Comparison of ENCODE assay signal across 7 cellular contexts in the genomic region with DNA sequence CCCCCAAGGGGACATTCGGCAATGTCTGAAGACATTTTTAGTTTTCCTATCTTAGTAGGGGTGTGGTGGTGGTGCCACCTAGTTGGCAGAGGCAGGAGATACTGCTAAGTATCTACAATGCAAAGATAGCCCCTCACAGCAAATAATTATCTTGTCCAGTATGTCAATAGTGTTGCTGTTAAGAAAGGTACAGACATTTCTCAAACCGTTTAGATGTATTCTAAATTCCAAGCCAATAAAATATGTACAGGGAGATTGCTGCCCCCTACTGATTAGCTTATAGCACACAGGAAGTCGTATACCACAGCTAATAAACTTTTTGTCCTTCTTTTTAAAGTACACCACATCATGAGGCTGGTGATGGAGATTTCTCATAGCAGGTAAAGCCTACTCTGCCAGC.
DNase-seq lines count a peak whose midpoint lies in the region; ATAC-seq, FAIRE-seq and TF ChIP-seq lines count a peak whose summit lies in the region.

No MANE protein-coding gene starts in this region.

- no peaks in the 10 kb centered on the region for H3K9me3 ChIP-seq in mucosa of descending colon

- H3K4me3 ChIP-seq in mucosa of descending colon, result no peak overlapping the region

- no peak for FAIRE-seq in H54 (lab: Jason Lieb, UNC)

- TF ChIP-seq CTCF in mucosa of descending colon (IDR thresholded peaks at IDR 0.05), result no peak

- intact Hi-C loops in mucosa of descending colon (cut with DNase I, micrococcal nuclease), result no loop called here

- DNase-seq in NCI-H1417 (lab: John Stamatoyannopoulos, UW), result peak in 2 of 3 experiments; percentile 30 to 59
- peak; percentile 9 for DNase-seq in foreskin melanocyte
- no peak for DNase-seq in mucosa of descending colon
- no peak for DNase-seq in H54 (ENCODE audit: insufficient read length, low spot score)
- DNase-seq in HuH-7 (ENCODE audit: low spot score), result no peak

- ATAC-seq in GM18858 (IDR thresholded peaks at IDR 0.05; ENCODE audit: unreplicated experiment) (peak; percentile 65), HG02642 (IDR thresholded peaks at IDR 0.05; ENCODE audit: poor library complexity, unreplicated experiment) (peak; percentile 70), mucosa of descending colon (no peak)

- H3K36me3 ChIP-seq in mucosa of descending colon (ENCODE audit: low read depth), result no peaks in the 10 kb centered on the region

- H3K4me1 ChIP-seq in mucosa of descending colon (ENCODE audit: low read depth), result no peaks in the 10 kb centered on the region

- TF ChIP-seq POLR2A in H54 (IDR thresholded peaks at IDR 0.05; ENCODE audit: low read depth, low read length), result no peak

Comparison
In these comparisons a context has a peak if more than half of its experiments do, and no peak if none do; other contexts are left out.
1. DNase-seq: peak in NCI-H1417 (2 of 3) and foreskin melanocyte (single experiment); none in mucosa of descending colon (0 of 3), H54 (single experiment) and HuH-7 (single experiment).